In the genomic region with DNA sequence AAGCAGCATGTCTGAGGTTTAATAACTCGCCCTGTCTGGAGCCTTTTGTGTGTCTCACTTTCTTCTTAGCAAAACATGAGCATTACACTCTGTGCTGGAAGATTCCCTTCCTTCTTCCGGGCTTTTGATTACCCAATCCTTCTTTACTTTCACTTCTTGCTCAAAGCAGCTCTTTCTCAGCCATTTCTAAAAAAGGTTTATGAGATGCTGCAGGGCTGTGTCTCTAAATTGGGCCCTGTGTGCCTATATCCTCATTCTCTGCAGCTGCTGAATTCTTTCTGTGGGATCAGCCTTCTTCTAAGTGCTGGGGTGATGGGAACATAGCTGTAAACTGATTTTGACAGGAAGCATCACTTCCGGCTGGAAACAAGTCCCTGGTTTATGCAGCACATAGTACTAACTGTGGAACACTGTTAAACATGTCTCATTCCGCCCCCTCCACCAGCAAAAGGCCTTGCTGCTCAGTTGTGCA, we compare ENCODE assay signal across 10 cellular contexts.
A peak's percentile ranks its signal among the peaks of the same experiment; 100 is the strongest.
DNase-seq lines count a peak whose midpoint lies in the region; ATAC-seq, FAIRE-seq and TF ChIP-seq lines count a peak whose summit lies in the region.
"Had no signal": no experiment of that assay in that cellular context is flagged by ENCODE, and none has a peak within 500 bp of the region (broad histone marks: within the 10 kb centered on the region; RNA-seq: fewer than 3 reads in every experiment).

No MANE protein-coding gene starts in this region.

- H3K27ac Mint-ChIP-seq in activated T-cell treated with anti-CD3 and anti-CD28 coated beads, Interleukin-2, amount 50 U/mL, for 72 hours, result no peak overlapping the region
- peak overlapping the region; percentile 67 for H3K27ac Mint-ChIP-seq in astrocyte (ENCODE audit: unreplicated experiment)

- no peaks in the 10 kb centered on the region for H3K79me2 ChIP-seq in astrocyte (ENCODE audit: insufficient read depth, low read length)

- TF ChIP-seq EP300 in upper lobe of left lung (IDR thresholded peaks at IDR 0.05), result no peak

- TF ChIP-seq CTCF in astrocyte (IDR thresholded peaks at IDR 0.05; ENCODE audit: insufficient read depth, low read depth, low read length), result no peak
- no peak for TF ChIP-seq CTCF in left lung (IDR thresholded peaks at IDR 0.05)
- TF ChIP-seq CTCF in upper lobe of left lung (IDR thresholded peaks at IDR 0.05), result no peak
- TF ChIP-seq CTCF in body of pancreas (IDR thresholded peaks at IDR 0.05), result no peak

- H3K4me3 Mint-ChIP-seq in activated T-cell treated with anti-CD3 and anti-CD28 coated beads, Interleukin-2, amount 50 U/mL, for 72 hours, result peak overlapping the region in 1 of 2 donors; percentile 0
- H3K4me3 Mint-ChIP-seq in astrocyte (ENCODE audit: unreplicated experiment), result no peak overlapping the region
- H3K4me3 Mint-ChIP-seq: CD4-positive, CD25-positive, alpha-beta regulatory T cell had no signal

- no peak for TF ChIP-seq POLR2A in upper lobe of left lung (IDR thresholded peaks at IDR 0.05)
- TF ChIP-seq POLR2A in body of pancreas (IDR thresholded peaks at IDR 0.05), result no peak

- H3K9ac ChIP-seq in astrocyte (ENCODE audit: low read length), result no peak overlapping the region

- no peaks in the 10 kb centered on the region for H3K27me3 Mint-ChIP-seq in activated T-cell treated with anti-CD3 and anti-CD28 coated beads, Interleukin-2, amount 50 U/mL, for 72 hours (ENCODE audit: low read depth)
- peaks cover 4% of the 10 kb centered on the region for H3K27me3 Mint-ChIP-seq in astrocyte (ENCODE audit: low read depth, unreplicated experiment)
- H3K27me3 Mint-ChIP-seq: CD4-positive, CD25-positive, alpha-beta regulatory T cell had no signal

- H3K36me3 Mint-ChIP-seq in activated T-cell treated with anti-CD3 and anti-CD28 coated beads, Interleukin-2, amount 50 U/mL, for 72 hours (ENCODE audit: insufficient read depth in 2 of 2), result no peaks in the 10 kb centered on the region
- H3K36me3 Mint-ChIP-seq in astrocyte (ENCODE audit: low read depth, unreplicated experiment), result peaks cover 3% of the 10 kb centered on the region
- H3K36me3 Mint-ChIP-seq: CD4-positive, CD25-positive, alpha-beta regulatory T cell had no signal

- H3K9me3 ChIP-seq in astrocyte (ENCODE audit: insufficient read depth, low read depth, low read length) (no peaks in the 10 kb centered on the region), left lung (no peaks in the 10 kb centered on the region), upper lobe of left lung (no peaks in the 10 kb centered on the region), body of pancreas (no peaks in the 10 kb centered on the region)

- no peaks in the 10 kb centered on the region for H4K20me1 ChIP-seq in astrocyte (ENCODE audit: insufficient read depth, low read length)

- peak overlapping the region; percentile 50 for H2AFZ ChIP-seq in astrocyte (ENCODE audit: low read depth, low read length)

- no peak for FAIRE-seq in astrocyte (lab: Jason Lieb, UNC)
- FAIRE-seq: endometrium had no signal

- no peak overlapping the region for H3K4me3 ChIP-seq in astrocyte (ENCODE audit: insufficient read depth, low read depth, low read length)
- peak overlapping the region in 1 of 2 donors; percentile 3 for H3K4me3 ChIP-seq in left lung
- H3K4me3 ChIP-seq in upper lobe of left lung, result peak overlapping the region in 2 of 4 donors; percentile 3 to 16
- no peak overlapping the region for H3K4me3 ChIP-seq in body of pancreas

- H3K27ac ChIP-seq in astrocyte (ENCODE audit: low read depth, low read length) (no peak overlapping the region), left lung (peak overlapping the region; percentile 13 to 76), upper lobe of left lung (peak overlapping the region; percentile 66 to 82 (median 72)), body of pancreas (peak overlapping the region in 1 of 4 donors; percentile 42)

- H3K27me3 ChIP-seq in astrocyte (ENCODE audit: insufficient read depth, low read length) (no peaks in the 10 kb centered on the region), left lung (no peaks in the 10 kb centered on the region), upper lobe of left lung (no peaks in the 10 kb centered on the region), body of pancreas (no peaks in the 10 kb centered on the region)

- H3K4me2 ChIP-seq in astrocyte (ENCODE audit: low read length), result peak overlapping the region; percentile 47

- no peaks in the 10 kb centered on the region for H3K9me3 Mint-ChIP-seq in activated T-cell treated with anti-CD3 and anti-CD28 coated beads, Interleukin-2, amount 50 U/mL, for 72 hours
- peaks cover 3% of the 10 kb centered on the region for H3K9me3 Mint-ChIP-seq in astrocyte (ENCODE audit: unreplicated experiment)

- no peaks in the 10 kb centered on the region for H3K36me3 ChIP-seq in astrocyte (ENCODE audit: insufficient read depth, low read length)
- H3K36me3 ChIP-seq in left lung, result no peaks in the 10 kb centered on the region
- no peaks in the 10 kb centered on the region for H3K36me3 ChIP-seq in upper lobe of left lung
- H3K36me3 ChIP-seq in body of pancreas (replicated peaks in 1 of 2; ENCODE audit: insufficient read depth in 1 of 2, low read depth in 2 of 2), result no peaks in the 10 kb centered on the region

- ATAC-seq in activated T-cell treated with anti-CD3 and anti-CD28 coated beads, Interleukin-2, amount 50 U/mL, for 72 hours (replicated peaks in 1 of 2), result peak; percentile 9 to 25
- ATAC-seq in left lung (peak; percentile 87), upper lobe of left lung (ENCODE audit: low FRiP score in 2 of 2) (peak; percentile 62 to 84), body of pancreas (no peak)

- intact Hi-C loops in left lung (cut with DNase I) (no loop called here), body of pancreas (cut with DNase I) (no loop called here)

- no peak for DNase-seq in activated T-cell treated with anti-CD3 and anti-CD28 coated beads, Interleukin-2, amount 50 U/mL, for 72 hours
- no peak for DNase-seq in activated T-cell treated with anti-CD3 and anti-CD28 coated beads for 4 hours
- DNase-seq in astrocyte (ENCODE audit: low read depth), result peak; percentile 14
- DNase-seq in left lung, result no peak
- DNase-seq in upper lobe of left lung, result no peak
- no peak for DNase-seq in body of pancreas
- DNase-seq in germinal center (ENCODE audit: low spot score), result no peak
- DNase-seq in DMS 273 treated with DMSO at 0.1 percent for 48 hours (lab: John Stamatoyannopoulos, UW), result no peak
- DNase-seq: CD4-positive, CD25-positive, alpha-beta regulatory T cell had no signal

- 20 to 41% methylated on average over 4 of the region's 4 CpGs for WGBS in upper lobe of left lung, 2 donors
- 68 to 72% methylated on average over 4 of the region's 4 CpGs for WGBS in body of pancreas, 2 donors

- peaks cover 10% of the 10 kb centered on the region for H3K4me1 Mint-ChIP-seq in activated T-cell treated with anti-CD3 and anti-CD28 coated beads, Interleukin-2, amount 50 U/mL, for 72 hours (ENCODE audit: low read depth)
- peaks cover 23% of the 10 kb centered on the region for H3K4me1 Mint-ChIP-seq in astrocyte (ENCODE audit: low read depth, unreplicated experiment)

- H3K4me1 ChIP-seq in astrocyte (ENCODE audit: insufficient read depth, low read length), result no peaks in the 10 kb centered on the region
- H3K4me1 ChIP-seq in left lung, result peaks cover 12% of the 10 kb centered on the region in 2 donors
- H3K4me1 ChIP-seq in upper lobe of left lung, result peaks cover 15 to 24% (median 18%) of the 10 kb centered on the region in 4 donors
- H3K4me1 ChIP-seq in body of pancreas, result no peaks in the 10 kb centered on the region
